Comparison of ENCODE assay signal across 1 cellular context in the genomic region with DNA sequence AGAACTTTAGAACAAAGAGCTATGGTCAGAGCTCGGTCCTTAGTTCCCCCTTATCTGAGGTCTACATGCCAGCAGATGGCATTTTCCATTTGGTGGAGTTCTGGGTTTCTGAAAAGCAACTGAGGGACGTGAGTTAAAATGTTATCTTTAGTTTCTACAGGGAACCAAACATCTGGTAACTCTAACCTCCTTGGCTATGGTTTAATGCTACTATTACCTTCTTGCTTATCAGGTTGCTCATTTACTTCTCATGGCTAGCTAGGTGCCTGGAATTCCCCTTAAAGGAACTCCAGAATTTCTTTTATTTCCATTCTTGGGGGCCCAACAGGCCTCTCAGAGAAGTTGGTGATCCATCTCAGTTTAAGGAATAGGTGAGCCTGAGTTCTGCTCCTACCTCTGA.
TF ChIP-seq lines count a peak whose summit lies in the region.

No MANE protein-coding gene starts in this region.

TF ChIP-seq in HepG2, 621 proteins besides CTCF, POLR2A, EP300 and RAD21 (continued from another document):
- TF ChIP-seq, protein P1, sequence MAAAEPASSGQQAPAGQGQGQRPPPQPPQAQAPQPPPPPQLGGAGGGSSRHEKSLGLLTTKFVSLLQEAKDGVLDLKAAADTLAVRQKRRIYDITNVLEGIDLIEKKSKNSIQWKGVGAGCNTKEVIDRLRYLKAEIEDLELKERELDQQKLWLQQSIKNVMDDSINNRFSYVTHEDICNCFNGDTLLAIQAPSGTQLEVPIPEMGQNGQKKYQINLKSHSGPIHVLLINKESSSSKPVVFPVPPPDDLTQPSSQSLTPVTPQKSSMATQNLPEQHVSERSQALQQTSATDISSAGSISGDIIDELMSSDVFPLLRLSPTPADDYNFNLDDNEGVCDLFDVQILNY (CRISPR knock-in tag; conservative IDR thresholded peaks at IDR 0.05) = no peak
